In the genomic region with DNA sequence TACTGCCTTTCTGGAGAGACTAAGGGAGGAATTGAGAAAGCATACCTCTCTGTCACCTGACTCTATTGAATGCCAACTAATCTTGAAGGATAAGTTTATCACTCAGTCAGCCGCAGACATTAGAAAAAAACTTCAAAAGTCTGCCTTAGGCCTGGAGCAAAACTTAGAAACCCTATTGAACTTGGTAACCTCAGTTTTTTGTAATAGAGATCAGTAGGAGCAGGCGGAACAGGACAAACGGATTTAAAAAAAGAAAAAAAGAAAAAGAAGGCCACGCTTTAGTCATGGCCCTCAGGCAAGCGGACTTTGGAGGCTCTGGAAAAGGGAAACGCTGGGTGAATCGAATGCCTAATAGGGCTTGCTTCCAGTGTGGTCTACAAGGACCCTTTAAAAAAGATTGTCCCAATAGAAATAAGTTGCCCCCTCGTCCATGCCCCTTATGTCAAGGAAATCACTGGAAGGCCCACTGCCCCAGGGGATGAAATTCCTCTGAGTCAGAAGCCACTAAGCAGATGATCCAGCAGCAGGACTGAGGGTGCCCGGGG, we compare ENCODE assay signal across 29 cellular contexts. TPM values are rescaled to one million over a fixed set of nuclear protein-coding genes. Genes with fewer than 3 reads are reported as not detected.
"Had no signal": no experiment of that assay in that cellular context is flagged by ENCODE, and none has a peak within 500 bp of the region (broad histone marks: within the 10 kb centered on the region; RNA-seq: fewer than 3 reads in every experiment).

No MANE protein-coding gene starts in this region.

- H3K4me3 Mint-ChIP-seq: activated CD4-positive, alpha-beta T cell treated with anti-CD3 and anti-CD28 coated beads, Interleukin-2, amount 10 ng/mL, durations not matched to agents 24 days and 14 days; activated CD8-positive, alpha-beta memory T cell treated with anti-CD3 and anti-CD28 coated beads, Interleukin-2, amount 10 ng/mL, durations not matched to agents 7 days and 5 days; activated naive CD8-positive, alpha-beta T cell treated with anti-CD3 and anti-CD28 coated beads, Interleukin-2, amount 50 U/mL, for 24 hours; activated T-cell treated with anti-CD3 and anti-CD28 coated beads, Interleukin-2, amount 50 U/mL, for 24 hours; activated T-helper 1 cell treated with anti-CD3 and anti-CD28 coated beads, Interleukin-12 subunit alpha, Interleukin-12 subunit beta, Interleukin-2, Interleukin-4 antibody, amounts not matched to agents 30 ng/mL and 10 ng/mL and 1 ng/mL, durations not matched to agents 14 hours and 24 hours and 36 hours; central memory CD8-positive, alpha-beta T cell; T-helper 1 cell treated with Interleukin-12 subunit alpha and Interleukin-12 subunit beta and Interleukin-4 antibody, amounts not matched to agents 30 μg/mL and 1 μg/mL, for 36 hours; WTC11 had no signal

- H3K27ac Mint-ChIP-seq: activated CD4-positive, alpha-beta T cell treated with anti-CD3 and anti-CD28 coated beads, Interleukin-2, amount 10 ng/mL, durations not matched to agents 24 days and 14 days; activated CD8-positive, alpha-beta memory T cell treated with anti-CD3 and anti-CD28 coated beads, Interleukin-2, amount 10 ng/mL, durations not matched to agents 7 days and 5 days; activated naive CD8-positive, alpha-beta T cell treated with anti-CD3 and anti-CD28 coated beads, Interleukin-2, amount 50 U/mL, for 24 hours; activated T-cell treated with anti-CD3 and anti-CD28 coated beads, Interleukin-2, amount 50 U/mL, for 24 hours; activated T-helper 1 cell treated with anti-CD3 and anti-CD28 coated beads, Interleukin-12 subunit alpha, Interleukin-12 subunit beta, Interleukin-2, Interleukin-4 antibody, amounts not matched to agents 30 ng/mL and 10 ng/mL and 1 ng/mL, durations not matched to agents 14 hours and 24 hours and 36 hours; T-helper 1 cell treated with Interleukin-12 subunit alpha and Interleukin-12 subunit beta and Interleukin-4 antibody, amounts not matched to agents 30 μg/mL and 1 μg/mL, for 36 hours; WTC11 had no signal

- H3K9me3 Mint-ChIP-seq: activated CD4-positive, alpha-beta T cell treated with anti-CD3 and anti-CD28 coated beads, Interleukin-2, amount 10 ng/mL, durations not matched to agents 24 days and 14 days; activated naive CD4-positive, alpha-beta T cell treated with anti-CD3 and anti-CD28 coated beads, Interleukin-2, amount 50 U/mL, for 72 hours; central memory CD8-positive, alpha-beta T cell; T-helper 1 cell treated with Interleukin-12 subunit alpha and Interleukin-12 subunit beta and Interleukin-4 antibody, amounts not matched to agents 30 μg/mL and 1 μg/mL, for 36 hours had no signal

- H3K36me3 Mint-ChIP-seq: activated CD8-positive, alpha-beta memory T cell treated with anti-CD3 and anti-CD28 coated beads, Interleukin-2, amount 10 ng/mL, durations not matched to agents 7 days and 5 days; activated naive CD4-positive, alpha-beta T cell treated with anti-CD3 and anti-CD28 coated beads, Interleukin-2, amount 50 U/mL, for 72 hours had no signal

- H3K4me1 ChIP-seq: ascending aorta, body of pancreas, SJSA1 had no signal

- H3K27me3 ChIP-seq: ascending aorta, body of pancreas, SJSA1 had no signal

- DNase-seq: activated CD4-positive, alpha-beta T cell treated with anti-CD3 and anti-CD28 coated beads for 1 hour; activated CD4-positive, alpha-beta T cell treated with anti-CD3 and anti-CD28 coated beads, Interleukin-2, amount 50 U/mL, for 48 hours; activated CD8-positive, alpha-beta memory T cell treated with anti-CD3 and anti-CD28 coated beads, Interleukin-2, amount 10 ng/mL, durations not matched to agents 7 days and 5 days; activated effector memory CD4-positive, alpha-beta T cell treated with anti-CD3 and anti-CD28 coated beads, Interleukin-2, amount 50 U/mL, for 16 hours; activated naive CD4-positive, alpha-beta T cell treated with Interleukin-2 at 50 U/mL for 16 hours; activated naive CD8-positive, alpha-beta T cell treated with anti-CD3 and anti-CD28 coated beads, Interleukin-2, amount 50 U/mL, for 24 hours; activated T-cell treated with anti-CD3 and anti-CD28 coated beads, Interleukin-2, amount 50 U/mL, for 24 hours; amniotic stem cell; body of pancreas; NCI-H1105 treated with DMSO at 0.1 percent for 48 hours; NCI-H1436 treated with DMSO at 0.1 percent for 48 hours; NCI-H187; NCI-H2171; NCI-H345; NCI-H510A; NCI-H526 treated with DMSO at 0.1 percent for 48 hours; NCI-H82; Right ventricle myocardium superior; SW 1271 had no signal

- H3K9me3 ChIP-seq: ascending aorta, body of pancreas, SJSA1 had no signal

- H3K4me1 Mint-ChIP-seq: activated CD4-positive, alpha-beta T cell treated with anti-CD3 and anti-CD28 coated beads, Interleukin-2, amount 10 ng/mL, durations not matched to agents 24 days and 14 days; activated CD8-positive, alpha-beta memory T cell treated with anti-CD3 and anti-CD28 coated beads, Interleukin-2, amount 10 ng/mL, durations not matched to agents 7 days and 5 days; activated naive CD8-positive, alpha-beta T cell treated with anti-CD3 and anti-CD28 coated beads, Interleukin-2, amount 50 U/mL, for 24 hours; central memory CD8-positive, alpha-beta T cell had no signal

- H3K36me3 ChIP-seq: ascending aorta, SJSA1 had no signal

- H3K4me3 ChIP-seq: ascending aorta, body of pancreas, SJSA1 had no signal

- H3K27ac ChIP-seq: ascending aorta, body of pancreas, RWPE1, SJSA1 had no signal

RNA-seq across cellular contexts. Expression of a gene that starts 43.1 kb away (rescaled TPM):
- total RNA-seq: activated CD4-positive, alpha-beta T cell treated with anti-CD3 and anti-CD28 coated beads, Interleukin-2, amount 10 ng/mL, durations not matched to agents 24 days and 14 days; activated CD8-positive, alpha-beta memory T cell treated with anti-CD3 and anti-CD28 coated beads, Interleukin-2, amount 10 ng/mL, durations not matched to agents 7 days and 5 days; activated naive CD4-positive, alpha-beta T cell treated with anti-CD3 and anti-CD28 coated beads, Interleukin-2, amount 50 U/mL, for 72 hours; activated T-helper 1 cell treated with anti-CD3 and anti-CD28 coated beads, Interleukin-12 subunit alpha, Interleukin-12 subunit beta, Interleukin-2, Interleukin-4 antibody, amounts not matched to agents 30 ng/mL and 10 ng/mL and 1 ng/mL, durations not matched to agents 14 hours and 24 hours and 36 hours; OCI-LY7; Right ventricle myocardium superior had no signal
